ENCODE assay signal across 13 cellular contexts in the genomic region with DNA sequence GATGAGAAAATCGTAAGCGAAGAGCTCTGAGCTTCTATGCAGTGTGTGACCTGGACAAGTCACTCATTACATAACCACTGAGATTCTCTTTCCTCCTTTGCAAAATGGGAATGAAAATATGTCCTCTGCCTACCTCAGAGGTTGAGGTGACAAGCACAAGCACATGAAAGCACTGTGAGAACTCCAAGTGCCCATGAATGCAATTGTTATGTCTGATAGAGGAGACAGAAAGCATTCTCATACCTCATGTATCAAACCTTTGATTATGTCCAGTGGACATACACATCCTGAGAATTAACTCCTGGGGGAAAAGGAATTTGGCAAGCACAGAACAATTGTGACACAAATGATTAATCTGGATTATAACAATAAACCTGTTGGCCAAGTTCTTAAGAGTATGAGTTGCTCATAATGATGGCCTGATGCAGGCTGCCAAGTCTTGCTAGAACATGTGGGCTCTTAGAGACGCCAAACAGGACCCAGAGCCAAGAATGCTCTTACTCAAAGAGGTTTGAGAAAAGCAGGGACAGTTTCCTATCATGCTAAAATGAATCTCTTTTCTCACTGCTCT. TPM values are rescaled to one million over a fixed set of nuclear protein-coding genes. Genes with fewer than 3 reads are reported as not detected.
A peak's percentile ranks its signal among the peaks of the same experiment; 100 is the strongest.
DNase-seq lines count a peak whose midpoint lies in the region; ATAC-seq and TF ChIP-seq lines count a peak whose summit lies in the region.
"Had no signal": no experiment of that assay in that cellular context is flagged by ENCODE, and none has a peak within 500 bp of the region (broad histone marks: within the 10 kb centered on the region; RNA-seq: fewer than 3 reads in every experiment).

No MANE protein-coding gene starts in this region.

- TF ChIP-seq CTCF in fibroblast of lung (conservative IDR thresholded peaks at IDR 0.05 in 1 of 2, IDR thresholded peaks at IDR 0.05 in 1 of 2; ENCODE audit: low read depth in 1 of 2, low read length in 2 of 2) (no peak), endothelial cell (IDR thresholded peaks at IDR 0.05; ENCODE audit: unreplicated experiment) (no peak), colonic mucosa (IDR thresholded peaks at IDR 0.05) (no peak)

- no peak overlapping the region for H3K4me2 ChIP-seq in fibroblast of lung (ENCODE audit: extremely low read depth, insufficient read depth, low read length)

- H3K27ac ChIP-seq in fibroblast of lung (ENCODE audit: insufficient read depth, low read length) (no peak overlapping the region), colonic mucosa (no peak overlapping the region)
- H3K27ac ChIP-seq: tibial nerve had no signal

- H3K27me3 ChIP-seq in fibroblast of lung (ENCODE audit: control insufficient read depth, insufficient read depth, low read length) (no peaks in the 10 kb centered on the region), colonic mucosa (no peaks in the 10 kb centered on the region)
- H3K27me3 ChIP-seq: tibial nerve had no signal

- H3K9me3 ChIP-seq in fibroblast of lung (ENCODE audit: control insufficient read depth, insufficient read depth, low read depth, low read length), result no peaks in the 10 kb centered on the region
- H3K9me3 ChIP-seq in colonic mucosa, result no peaks in the 10 kb centered on the region
- H3K9me3 ChIP-seq: tibial nerve had no signal

- no peak for ATAC-seq in GM18868 (IDR thresholded peaks at IDR 0.05; ENCODE audit: unreplicated experiment)

- intact Hi-C loops in colonic mucosa (cut with DNase I), result no loop called here

- H4K20me1 ChIP-seq in fibroblast of lung (ENCODE audit: control insufficient read depth, extremely low read depth, insufficient read depth, low read length), result no peaks in the 10 kb centered on the region

- no peaks in the 10 kb centered on the region for H3K9me3 Mint-ChIP-seq in endothelial cell (ENCODE audit: unreplicated experiment)
- H3K9me3 Mint-ChIP-seq: CD8-positive, alpha-beta memory T cell had no signal

- peaks cover 12% of the 10 kb centered on the region for H3K4me1 Mint-ChIP-seq in endothelial cell (ENCODE audit: unreplicated experiment)
- H3K4me1 Mint-ChIP-seq: CD8-positive, alpha-beta memory T cell had no signal

- no peak overlapping the region for H2AFZ ChIP-seq in fibroblast of lung (ENCODE audit: low read length)

- no peak overlapping the region for H3K27ac Mint-ChIP-seq in endothelial cell (ENCODE audit: unreplicated experiment)
- H3K27ac Mint-ChIP-seq: CD8-positive, alpha-beta memory T cell had no signal

- H3K4me3 ChIP-seq in fibroblast of lung (replicated peaks in 1 of 4; ENCODE audit: control extremely low read depth in 1 of 4, insufficient read depth in 1 of 4, low read depth in 3 of 4, low read length in 4 of 4) (no peak overlapping the region), colonic mucosa (no peak overlapping the region)
- H3K4me3 ChIP-seq: tibial nerve had no signal

- no peaks in the 10 kb centered on the region for H3K36me3 ChIP-seq in fibroblast of lung (ENCODE audit: control insufficient read depth, insufficient read depth, low read length)
- H3K36me3 ChIP-seq in colonic mucosa, result no peaks in the 10 kb centered on the region
- H3K36me3 ChIP-seq: tibial nerve had no signal

- H3K9ac ChIP-seq in fibroblast of lung (ENCODE audit: insufficient read depth, low read length), result no peak overlapping the region
- no peak overlapping the region for H3K9ac ChIP-seq in colonic mucosa (ENCODE audit: low read depth in 2 of 2, low read length in 2 of 2)

- H3K4me3 Mint-ChIP-seq in endothelial cell (ENCODE audit: unreplicated experiment), result no peak overlapping the region
- H3K4me3 Mint-ChIP-seq: CD8-positive, alpha-beta memory T cell had no signal

- H3K79me2 ChIP-seq in fibroblast of lung (ENCODE audit: control insufficient read depth, insufficient read depth, low read length), result no peaks in the 10 kb centered on the region

- DNase-seq in AG08396 (ENCODE audit: low spot score), result peak; percentile 63
- peak; percentile 30 for DNase-seq in LoVo (ENCODE audit: low spot score)
- peak; percentile 92 to 100 for DNase-seq in fibroblast of lung (ENCODE audit: low read depth in 2 of 2)
- DNase-seq in occipital lobe (lab: John Stamatoyannopoulos, UW), result peak; percentile 33
- DNase-seq in activated T-cell treated with anti-CD3 and anti-CD28 coated beads, Interleukin-2, amount 50 U/mL, for 1 hour, result no peak
- no peak for DNase-seq in endothelial cell (ENCODE audit: low spot score)
- DNase-seq in colonic mucosa, result no peak
- DNase-seq: activated CD4-positive, alpha-beta T cell treated with anti-CD3 and anti-CD28 coated beads, Interleukin-2, amount 50 U/mL, for 4 hours; CD8-positive, alpha-beta memory T cell; Kasumi-1; stimulated activated CD4-positive, alpha-beta T cell treated with anti-CD3 and anti-CD28 coated beads, Interleukin-15, amount 100 ng/mL, for 24 hours had no signal

- peaks cover 2% of the 10 kb centered on the region for H3K27me3 Mint-ChIP-seq in endothelial cell (ENCODE audit: unreplicated experiment)

- no peaks in the 10 kb centered on the region for H3K36me3 Mint-ChIP-seq in endothelial cell (ENCODE audit: low read depth, unreplicated experiment)

- H3K4me1 ChIP-seq in fibroblast of lung (ENCODE audit: control insufficient read depth, extremely low read depth, insufficient read depth, low read length), result peaks cover 11% of the 10 kb centered on the region
- peaks cover 11% of the 10 kb centered on the region for H3K4me1 ChIP-seq in colonic mucosa

RNA-seq across cellular contexts. Expression of a gene that starts 8.5 kb away (rescaled TPM):
- total RNA-seq in fibroblast of lung (5.1 and 5.4 TPM in 2 replicates), occipital lobe (13.6 TPM), endothelial cell (ENCODE audit: unreplicated experiment) (2.5 TPM), colonic mucosa (10 to 100 TPM; 19.8 to 26.5 TPM)
- polyA plus RNA-seq in fibroblast of lung, result 4.9 and 9.2 TPM in 2 replicates
- 2.9 and 5.9 TPM in 2 replicates for polyA plus RNA-seq in fibroblast of lung (2012)
- not detected in 2 replicates for polyA minus RNA-seq in fibroblast of lung (ENCODE audit: low replicate concordance)

Comparison
In these comparisons a context has a peak if more than half of its experiments do, and no peak if none do; other contexts are left out.
1. DNase-seq: peak in AG08396 (single experiment), LoVo (single experiment), fibroblast of lung (2 of 2) and occipital lobe (single experiment); none in activated T-cell treated with anti-CD3 and anti-CD28 coated beads, Interleukin-2, amount 50 U/mL, for 1 hour (single experiment), endothelial cell (single experiment) and colonic mucosa (single experiment).